In genomic region chr5:128083811-128084227, GRCh38 we compare ENCODE assay signal across 8 cellular contexts.
DNase-seq lines count a peak whose midpoint lies in the region; ATAC-seq and FAIRE-seq lines count a peak whose summit lies in the region.

No MANE protein-coding gene starts in this region.

- peak overlapping the region; percentile 79 to 97 (median 90) for H3K4me2 ChIP-seq in BLaER1 treated with 17β-estradiol and CSF1 and Interleukin-3, amounts not matched to agents 10 nM and 100 nM

- peaks cover 0 to 52% (median 39%) of the 10 kb centered on the region in 11 experiments; a peak in 17 of 22 replicates for H4K20me1 ChIP-seq in BLaER1 treated with 17β-estradiol and CSF1 and Interleukin-3, amounts not matched to agents 10 nM and 100 nM

- H3K27ac ChIP-seq in BLaER1 treated with 17β-estradiol and CSF1 and Interleukin-3, amounts not matched to agents 10 nM and 100 nM, result peak overlapping the region; percentile 63 to 96 (median 94); a peak in 21 of 22 replicates
- peak overlapping the region; percentile 32 for H3K27ac ChIP-seq in subcutaneous abdominal adipose tissue (ENCODE audit: low read depth, low read length)

- H3K4me1 ChIP-seq in BLaER1 treated with 17β-estradiol and CSF1 and Interleukin-3, amounts not matched to agents 10 nM and 100 nM, result peaks cover 42 to 57% (median 51%) of the 10 kb centered on the region in 10 experiments
- H3K4me1 ChIP-seq in subcutaneous abdominal adipose tissue (ENCODE audit: control insufficient read depth in 5 of 5, insufficient read depth in 5 of 5, low read length in 5 of 5), result peaks cover 2 to 35% (median 21%) of the 10 kb centered on the region in 5 donors

- ATAC-seq in GM19351 (IDR thresholded peaks at IDR 0.05; ENCODE audit: unreplicated experiment) (peak; percentile 28), HG03432 (IDR thresholded peaks at IDR 0.05; ENCODE audit: unreplicated experiment) (peak; percentile 37)

- H3K36me3 ChIP-seq in BLaER1 treated with 17β-estradiol and CSF1 and Interleukin-3, amounts not matched to agents 10 nM and 100 nM, result peaks cover 0 to 22% (median 8%) of the 10 kb centered on the region in 11 experiments; a peak in 12 of 22 replicates
- H3K36me3 ChIP-seq in subcutaneous abdominal adipose tissue (ENCODE audit: control insufficient read depth in 5 of 5, insufficient read depth in 5 of 5, low read length in 5 of 5), result no peaks in the 10 kb centered on the region

- peak overlapping the region; percentile 78 to 98 (median 93) for H3K9ac ChIP-seq in BLaER1 treated with 17β-estradiol and CSF1 and Interleukin-3, amounts not matched to agents 10 nM and 100 nM
- H3K9ac ChIP-seq in subcutaneous abdominal adipose tissue (ENCODE audit: low read length in 5 of 5), result peak overlapping the region in 3 of 5 donors; percentile 50 to 71 (median 69)

- H3K27me3 ChIP-seq in BLaER1 treated with 17β-estradiol and CSF1 and Interleukin-3, amounts not matched to agents 10 nM and 100 nM, result no peaks in the 10 kb centered on the region
- H3K27me3 ChIP-seq in subcutaneous abdominal adipose tissue (ENCODE audit: control insufficient read depth in 5 of 5, insufficient read depth in 4 of 5, low read length in 5 of 5), result no peaks in the 10 kb centered on the region

- peak; percentile 89 for DNase-seq in astrocyte of the hippocampus (ENCODE audit: low read depth, low spot score)
- DNase-seq in iPS-NIHi7 (ENCODE audit: extremely low spot score), result peak; percentile 60
- no peak for DNase-seq in activated naive CD4-positive, alpha-beta T cell treated with Interleukin-2 at 50 U/mL for 16 hours
- no peak for DNase-seq in urothelium cell line (ENCODE audit: low spot score)

- peaks cover 0 to 5% (median 0%) of the 10 kb centered on the region in 11 experiments; a peak in 2 of 22 replicates for H3K9me3 ChIP-seq in BLaER1 treated with 17β-estradiol and CSF1 and Interleukin-3, amounts not matched to agents 10 nM and 100 nM (replicated peaks in 1 of 11)
- no peaks in the 10 kb centered on the region for H3K9me3 ChIP-seq in subcutaneous abdominal adipose tissue (ENCODE audit: control insufficient read depth in 5 of 5, low read length in 5 of 5)

- no peak for FAIRE-seq in urothelium cell line (lab: Jason Lieb, UNC)

- peak overlapping the region; percentile 70 to 99 (median 98) for H3K4me3 ChIP-seq in BLaER1 treated with 17β-estradiol and CSF1 and Interleukin-3, amounts not matched to agents 10 nM and 100 nM
- peak overlapping the region in 4 of 5 donors; percentile 74 to 92 (median 84) for H3K4me3 ChIP-seq in subcutaneous abdominal adipose tissue (ENCODE audit: low read depth in 1 of 5, low read length in 5 of 5)

Comparison
In these comparisons a context has a peak if more than half of its experiments do, and no peak if none do; other contexts are left out.
1. DNase-seq: peak in astrocyte of the hippocampus (single experiment) and iPS-NIHi7 (single experiment); none in activated naive CD4-positive, alpha-beta T cell treated with Interleukin-2 at 50 U/mL for 16 hours (single experiment) and urothelium cell line (single experiment).